11 cellular contexts compared by ENCODE assay signal in the genomic region with DNA sequence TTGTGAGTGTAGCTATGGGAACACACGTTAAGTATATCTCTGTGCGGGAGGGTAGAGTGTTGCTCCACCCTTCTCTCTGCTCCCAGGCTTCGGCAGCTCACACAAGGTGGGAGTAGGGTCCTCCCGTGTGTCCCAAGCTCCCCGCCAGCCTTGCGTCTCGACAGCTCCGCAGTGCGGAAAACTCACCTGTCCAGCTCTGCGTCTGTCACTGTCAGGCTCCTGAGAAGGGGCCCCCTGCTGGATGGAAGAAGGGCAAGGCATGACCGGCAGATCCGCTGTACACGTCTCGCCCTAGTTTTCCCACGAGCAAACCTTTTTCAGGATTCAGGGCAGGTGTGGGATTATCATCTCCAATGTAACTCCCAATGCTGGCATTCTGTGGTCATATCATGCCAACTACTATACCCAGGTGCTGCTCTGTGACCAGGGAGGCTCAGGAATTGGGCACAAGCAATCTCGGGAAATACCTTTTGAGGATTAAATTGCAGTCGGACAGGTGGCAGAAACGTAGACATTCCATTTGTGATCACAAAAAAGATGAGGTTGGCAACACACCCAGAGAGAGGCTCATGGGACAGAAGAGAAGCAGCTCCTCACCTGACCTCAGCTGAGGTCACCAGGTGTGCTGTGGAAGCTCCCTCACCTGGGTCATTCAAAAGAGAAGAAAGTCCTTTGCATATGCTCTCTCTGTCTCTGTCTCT.
A peak's percentile ranks its signal among the peaks of the same experiment; 100 is the strongest.
DNase-seq lines count a peak whose midpoint lies in the region; ATAC-seq and TF ChIP-seq lines count a peak whose summit lies in the region.
"Had no signal": no experiment of that assay in that cellular context is flagged by ENCODE, and none has a peak within 500 bp of the region (broad histone marks: within the 10 kb centered on the region; RNA-seq: fewer than 3 reads in every experiment).

No MANE protein-coding gene starts in this region.

- intact Hi-C loops in upper lobe of right lung (cut with DNase I), result no loop called here
- intact Hi-C loops in heart right ventricle (cut with DNase I), result no loop called here

- no peaks in the 10 kb centered on the region for H3K9me2 ChIP-seq in SK-N-SH

- H3K4me3 ChIP-seq in SK-N-SH (ENCODE audit: low read depth in 2 of 2, low read length in 1 of 2) (no peak overlapping the region), RWPE2 (ENCODE audit: severe bottlenecking) (no peak overlapping the region), upper lobe of right lung (no peak overlapping the region), heart right ventricle (no peak overlapping the region)
- H3K4me3 ChIP-seq: coronary artery had no signal

- no peak overlapping the region for H3K27ac ChIP-seq in SK-N-SH (ENCODE audit: low read depth in 2 of 2, low read length in 1 of 2)
- H3K27ac ChIP-seq in RWPE2 (ENCODE audit: poor library complexity, severe bottlenecking), result no peak overlapping the region
- no peak overlapping the region for H3K27ac ChIP-seq in upper lobe of right lung
- H3K27ac ChIP-seq in heart right ventricle, result no peak overlapping the region
- H3K27ac ChIP-seq: coronary artery had no signal

- H4K20me1 ChIP-seq in SK-N-SH (ENCODE audit: insufficient read depth), result no peaks in the 10 kb centered on the region

- H3K9ac ChIP-seq in SK-N-SH, result no peak overlapping the region

- POLR2A ChIA-PET in SK-N-SH (lab: Yijun Ruan, JAX), result no interaction called here

- no peak for TF ChIP-seq RAD21 in SK-N-SH (IDR thresholded peaks at IDR 0.05; ENCODE audit: low read length)

- H3K4me2 ChIP-seq in SK-N-SH, result no peak overlapping the region

- no peaks in the 10 kb centered on the region for H3K79me2 ChIP-seq in SK-N-SH (ENCODE audit: insufficient read depth)

- H3K36me3 ChIP-seq in SK-N-SH (replicated peaks in 1 of 2; ENCODE audit: control insufficient read depth in 1 of 2, insufficient read depth in 2 of 2, low read length in 1 of 2), result no peaks in the 10 kb centered on the region
- H3K36me3 ChIP-seq in RWPE2 (ENCODE audit: low read depth), result no peaks in the 10 kb centered on the region
- no peaks in the 10 kb centered on the region for H3K36me3 ChIP-seq in upper lobe of right lung
- H3K36me3 ChIP-seq in heart right ventricle, result no peaks in the 10 kb centered on the region

- H3K4me1 ChIP-seq in SK-N-SH (ENCODE audit: control insufficient read depth in 1 of 2, insufficient read depth in 2 of 2, low read depth in 1 of 2, low read length in 1 of 2) (peaks cover 0 to 8% of the 10 kb centered on the region in 2 experiments; a peak in 1 of 4 replicates), RWPE2 (ENCODE audit: insufficient read depth, poor library complexity, severe bottlenecking) (no peaks in the 10 kb centered on the region), upper lobe of right lung (no peaks in the 10 kb centered on the region), heart right ventricle (no peaks in the 10 kb centered on the region)

- H3K9me3 ChIP-seq in SK-N-SH, result no peaks in the 10 kb centered on the region
- H3K9me3 ChIP-seq in RWPE2 (ENCODE audit: severe bottlenecking), result no peaks in the 10 kb centered on the region
- no peaks in the 10 kb centered on the region for H3K9me3 ChIP-seq in upper lobe of right lung
- peaks cover 0 to 4% (median 0%) of the 10 kb centered on the region in 11 donors for H3K9me3 ChIP-seq in heart right ventricle

- TF ChIP-seq CTCF in SK-N-SH (IDR thresholded peaks at IDR 0.05) (no peak), RWPE2 (IDR thresholded peaks at IDR 0.05; ENCODE audit: poor library complexity, severe bottlenecking) (peak; percentile 33), upper lobe of right lung (IDR thresholded peaks at IDR 0.05) (peak; percentile 40), heart right ventricle (IDR thresholded peaks at IDR 0.05) (peak in 1 of 9 donors; percentile 5)

- no peak overlapping the region for H2AFZ ChIP-seq in SK-N-SH (ENCODE audit: low read depth)

- CTCF ChIA-PET in SK-N-SH (lab: Yijun Ruan, JAX), result interaction anchor here (0.6 to 1.8 kb wide), 2 partner anchors 333 to 367 kb away, joined by 3 read pairs; no protein-coding TSS in a partner anchor

- DNase-seq in SK-N-SH, result peak; percentile 42
- no peak for DNase-seq in RWPE2 (ENCODE audit: low spot score)
- DNase-seq in left kidney (ENCODE audit: low read depth, low spot score), result peak; percentile 79
- no peak for DNase-seq in upper lobe of right lung
- no peak for DNase-seq in heart right ventricle
- no peak for DNase-seq in G401 (ENCODE audit: low spot score)
- DNase-seq: activated CD4-positive, alpha-beta T cell treated with anti-CD3 and anti-CD28 coated beads, Interleukin-2, amount 10 ng/mL, durations not matched to agents 7 days and 5 days; NCI-H1694 treated with DMSO at 0.1 percent for 48 hours had no signal

- in situ Hi-C loops in G401 (cut with HindIII; ENCODE audit: low sequenced_read_pairs), result no loop called here

- no peak for TF ChIP-seq EP300 in SK-N-SH (IDR thresholded peaks at IDR 0.05; ENCODE audit: borderline replicate concordance in 1 of 2, low read depth in 1 of 2, low read length in 1 of 2)

- no peaks in the 10 kb centered on the region for H3F3A ChIP-seq in SK-N-SH (replicated peaks; ENCODE audit: insufficient read depth)

- 33% methylated on average over 5 of the region's 18 CpGs for WGBS in SK-N-SH (ENCODE audit: low lambda C conversion rate)
- WGBS in heart right ventricle, 2 donors, result 53 to 56% methylated on average over 18 of the region's 18 CpGs

- ATAC-seq in SK-N-SH treated with all-trans-retinoic acid at 6 μM for 48 hours (no peak), RWPE2 (ENCODE audit: low read depth) (peak; percentile 76), upper lobe of right lung (peak; percentile 75), heart right ventricle (no peak), GM18907 (IDR thresholded peaks at IDR 0.05; ENCODE audit: unreplicated experiment) (no peak)

- H3K27me3 ChIP-seq in SK-N-SH (ENCODE audit: insufficient read depth), result no peaks in the 10 kb centered on the region
- peaks cover 6% of the 10 kb centered on the region for H3K27me3 ChIP-seq in RWPE2 (ENCODE audit: insufficient read depth, poor library complexity, severe bottlenecking)
- peaks cover 25% of the 10 kb centered on the region for H3K27me3 ChIP-seq in upper lobe of right lung
- H3K27me3 ChIP-seq in heart right ventricle, result peaks cover 0 to 71% (median 34%) of the 10 kb centered on the region in 7 donors

TF ChIP-seq in SK-N-SH, 30 proteins besides CTCF, POLR2A, EP300 and RAD21 (continues in another document):
- TF ChIP-seq NFIC (IDR thresholded peaks at IDR 0.05; ENCODE audit: borderline replicate concordance) (no peak), ELF1 (IDR thresholded peaks at IDR 0.05) (no peak), EZH2phosphoT487 (IDR thresholded peaks at IDR 0.05; ENCODE audit: borderline replicate concordance, low read depth) (no peak), RFX5 (IDR thresholded peaks at IDR 0.05; ENCODE audit: low read length) (no peak), CHD2 (IDR thresholded peaks at IDR 0.05; ENCODE audit: low read length, partially characterized antibody) (no peak), TAF1 (IDR thresholded peaks at IDR 0.05; ENCODE audit: borderline replicate concordance, low read depth, low read length) (no peak), SMC3 (IDR thresholded peaks at IDR 0.05; ENCODE audit: low read depth, low read length) (no peak), FOXM1 (IDR thresholded peaks at IDR 0.05; ENCODE audit: low read depth) (no peak), POLR2AphosphoS5 (IDR thresholded peaks at IDR 0.05; ENCODE audit: low read depth, low read length) (no peak)
- TF ChIP-seq, protein P1, sequence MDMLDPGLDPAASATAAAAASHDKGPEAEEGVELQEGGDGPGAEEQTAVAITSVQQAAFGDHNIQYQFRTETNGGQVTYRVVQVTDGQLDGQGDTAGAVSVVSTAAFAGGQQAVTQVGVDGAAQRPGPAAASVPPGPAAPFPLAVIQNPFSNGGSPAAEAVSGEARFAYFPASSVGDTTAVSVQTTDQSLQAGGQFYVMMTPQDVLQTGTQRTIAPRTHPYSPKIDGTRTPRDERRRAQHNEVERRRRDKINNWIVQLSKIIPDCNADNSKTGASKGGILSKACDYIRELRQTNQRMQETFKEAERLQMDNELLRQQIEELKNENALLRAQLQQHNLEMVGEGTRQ (IDR thresholded peaks at IDR 0.05; ENCODE audit: borderline replicate concordance, low read depth, low read length), result no peak

TF ChIP-seq in SK-N-SH treated with all-trans-retinoic acid at 6 μM for 48 hours, 23 proteins besides CTCF, POLR2A, EP300 and RAD21 (continues in another document):
- TF ChIP-seq GLIS3 (CRISPR knock-in tag; IDR thresholded peaks at IDR 0.05) (no peak), ZC3H10 (CRISPR knock-in tag; IDR thresholded peaks at IDR 0.05) (no peak), ARNTL (CRISPR knock-in tag; IDR thresholded peaks at IDR 0.05; ENCODE audit: borderline replicate concordance, low read depth) (no peak), BACH2 (CRISPR knock-in tag; IDR thresholded peaks at IDR 0.05; ENCODE audit: borderline replicate concordance) (no peak), CSDC2 (CRISPR knock-in tag; IDR thresholded peaks at IDR 0.05) (no peak), PPARA (CRISPR knock-in tag; IDR thresholded peaks at IDR 0.05; ENCODE audit: borderline replicate concordance) (no peak), ZFP3 (CRISPR knock-in tag; IDR thresholded peaks at IDR 0.05) (no peak)
- TF ChIP-seq, protein P2, sequence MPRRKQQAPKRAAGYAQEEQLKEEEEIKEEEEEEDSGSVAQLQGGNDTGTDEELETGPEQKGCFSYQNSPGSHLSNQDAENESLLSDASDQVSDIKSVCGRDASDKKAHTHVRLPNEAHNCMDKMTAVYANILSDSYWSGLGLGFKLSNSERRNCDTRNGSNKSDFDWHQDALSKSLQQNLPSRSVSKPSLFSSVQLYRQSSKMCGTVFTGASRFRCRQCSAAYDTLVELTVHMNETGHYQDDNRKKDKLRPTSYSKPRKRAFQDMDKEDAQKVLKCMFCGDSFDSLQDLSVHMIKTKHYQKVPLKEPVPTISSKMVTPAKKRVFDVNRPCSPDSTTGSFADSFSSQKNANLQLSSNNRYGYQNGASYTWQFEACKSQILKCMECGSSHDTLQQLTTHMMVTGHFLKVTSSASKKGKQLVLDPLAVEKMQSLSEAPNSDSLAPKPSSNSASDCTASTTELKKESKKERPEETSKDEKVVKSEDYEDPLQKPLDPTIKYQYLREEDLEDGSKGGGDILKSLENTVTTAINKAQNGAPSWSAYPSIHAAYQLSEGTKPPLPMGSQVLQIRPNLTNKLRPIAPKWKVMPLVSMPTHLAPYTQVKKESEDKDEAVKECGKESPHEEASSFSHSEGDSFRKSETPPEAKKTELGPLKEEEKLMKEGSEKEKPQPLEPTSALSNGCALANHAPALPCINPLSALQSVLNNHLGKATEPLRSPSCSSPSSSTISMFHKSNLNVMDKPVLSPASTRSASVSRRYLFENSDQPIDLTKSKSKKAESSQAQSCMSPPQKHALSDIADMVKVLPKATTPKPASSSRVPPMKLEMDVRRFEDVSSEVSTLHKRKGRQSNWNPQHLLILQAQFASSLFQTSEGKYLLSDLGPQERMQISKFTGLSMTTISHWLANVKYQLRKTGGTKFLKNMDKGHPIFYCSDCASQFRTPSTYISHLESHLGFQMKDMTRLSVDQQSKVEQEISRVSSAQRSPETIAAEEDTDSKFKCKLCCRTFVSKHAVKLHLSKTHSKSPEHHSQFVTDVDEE (CRISPR knock-in tag; IDR thresholded peaks at IDR 0.05), result no peak

Comparison
In these comparisons a context has a peak if more than half of its experiments do, and no peak if none do; other contexts are left out.
1. DNase-seq: peak in SK-N-SH (single experiment) and left kidney (single experiment); none in RWPE2 (single experiment), upper lobe of right lung (single experiment), heart right ventricle (0 of 2) and G401 (single experiment).
2. ATAC-seq: peak in RWPE2 (single experiment) and upper lobe of right lung (single experiment); none in SK-N-SH treated with all-trans-retinoic acid at 6 μM for 48 hours (single experiment), heart right ventricle (0 of 8) and GM18907 (single experiment).